8 cellular contexts compared by ENCODE assay signal in the genomic region with DNA sequence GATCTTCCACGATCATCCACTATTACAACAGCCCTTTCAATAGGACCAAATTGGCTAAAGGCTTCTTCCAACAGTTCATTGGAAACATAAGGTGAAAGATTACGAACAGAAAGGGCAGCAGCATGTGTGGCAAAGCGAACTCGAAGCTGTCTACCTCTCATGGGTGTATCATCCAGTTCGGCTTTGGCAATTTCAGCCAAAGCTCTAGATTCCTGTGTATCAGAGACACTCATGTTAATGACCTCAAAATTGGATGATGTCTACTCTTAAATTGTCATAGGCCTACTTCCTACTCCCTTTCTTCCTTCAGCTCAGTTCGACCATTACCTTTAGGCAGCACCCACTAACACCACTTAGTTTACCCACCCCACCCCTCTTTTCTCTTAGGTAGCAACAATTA. TPM values are rescaled to one million over a fixed set of nuclear protein-coding genes. Genes with fewer than 3 reads are reported as not detected.
DNase-seq lines count a peak whose midpoint lies in the region; ATAC-seq, FAIRE-seq and TF ChIP-seq lines count a peak whose summit lies in the region.

No MANE protein-coding gene starts in this region.

- CTCF ChIA-PET in activated CD8-positive, alpha-beta memory T cell treated with anti-CD3 and anti-CD28 coated beads, Interleukin-2, amount 10 ng/mL, durations not matched to agents 7 days and 5 days (lab: Charles Lee): interaction anchor here (0.7 to 0.8 kb wide), 2 partner anchors 112 to 1123 kb away, joined by 3 to 4 read pairs; partner anchors contain the start of gene ZMYM1

- no peaks in the 10 kb centered on the region for H3K27me3 Mint-ChIP-seq in activated CD8-positive, alpha-beta memory T cell treated with anti-CD3 and anti-CD28 coated beads, Interleukin-2, amount 10 ng/mL, durations not matched to agents 7 days and 5 days
- no peaks in the 10 kb centered on the region for H3K27me3 Mint-ChIP-seq in activated naive CD8-positive, alpha-beta T cell treated with anti-CD3 and anti-CD28 coated beads, Interleukin-2, amount 10 ng/mL, durations not matched to agents 7 days and 5 days

- WGBS in thymus: 17% methylated on average over 6 of the region's 6 CpGs

- peak overlapping the region; percentile 86 for H3K27ac Mint-ChIP-seq in activated CD8-positive, alpha-beta memory T cell treated with anti-CD3 and anti-CD28 coated beads, Interleukin-2, amount 10 ng/mL, durations not matched to agents 7 days and 5 days
- H3K27ac Mint-ChIP-seq in activated naive CD8-positive, alpha-beta T cell treated with anti-CD3 and anti-CD28 coated beads, Interleukin-2, amount 10 ng/mL, durations not matched to agents 7 days and 5 days: peak overlapping the region; percentile 92

- peaks cover 42 to 59% of the 10 kb centered on the region in 2 donors for H3K36me3 ChIP-seq in kidney (ENCODE audit: control insufficient read depth in 1 of 2, insufficient read depth in 2 of 2, low read length in 2 of 2)
- H3K36me3 ChIP-seq in thymus (ENCODE audit: control insufficient read depth, insufficient read depth): peaks cover 46% of the 10 kb centered on the region

- no peak for FAIRE-seq in kidney (lab: Jason Lieb, UNC)

- POLR2A ChIA-PET in activated naive CD8-positive, alpha-beta T cell treated with anti-CD3 and anti-CD28 coated beads, Interleukin-2, amount 10 ng/mL, durations not matched to agents 7 days and 5 days (lab: Charles Lee): interaction anchor here (1.1 kb wide), 1 partner anchor 579 kb away, joined by 3 read pairs; the partner anchor contains the start of gene CLSPN

- H3K9me3 Mint-ChIP-seq in activated CD8-positive, alpha-beta memory T cell treated with anti-CD3 and anti-CD28 coated beads, Interleukin-2, amount 10 ng/mL, durations not matched to agents 7 days and 5 days (ENCODE audit: low read depth): no peaks in the 10 kb centered on the region
- no peaks in the 10 kb centered on the region for H3K9me3 Mint-ChIP-seq in activated naive CD8-positive, alpha-beta T cell treated with anti-CD3 and anti-CD28 coated beads, Interleukin-2, amount 10 ng/mL, durations not matched to agents 7 days and 5 days

- peaks cover 64% of the 10 kb centered on the region for H3K4me1 Mint-ChIP-seq in activated CD8-positive, alpha-beta memory T cell treated with anti-CD3 and anti-CD28 coated beads, Interleukin-2, amount 10 ng/mL, durations not matched to agents 7 days and 5 days
- H3K4me1 Mint-ChIP-seq in activated naive CD8-positive, alpha-beta T cell treated with anti-CD3 and anti-CD28 coated beads, Interleukin-2, amount 10 ng/mL, durations not matched to agents 7 days and 5 days: peaks cover 50% of the 10 kb centered on the region

- intact Hi-C loops in kidney (cut with DNase I): no loop called here

- H3K4me1 ChIP-seq in kidney (ENCODE audit: control insufficient read depth in 1 of 2, insufficient read depth in 1 of 2, low read depth in 1 of 2, low read length in 2 of 2) (peaks cover 17 to 32% of the 10 kb centered on the region in 2 donors), thymus (ENCODE audit: control insufficient read depth, insufficient read depth, low read length) (peaks cover 13% of the 10 kb centered on the region)

- H3K27me3 ChIP-seq in thymus (ENCODE audit: control insufficient read depth, insufficient read depth): no peaks in the 10 kb centered on the region

- ATAC-seq in activated CD8-positive, alpha-beta memory T cell treated with anti-CD3 and anti-CD28 coated beads, Interleukin-2, amount 10 ng/mL, durations not matched to agents 7 days and 5 days: no peak
- ATAC-seq in activated naive CD8-positive, alpha-beta T cell treated with anti-CD3 and anti-CD28 coated beads, Interleukin-2, amount 10 ng/mL, durations not matched to agents 7 days and 5 days (ENCODE audit: low read depth): no peak

- TF ChIP-seq CTCF in kidney (IDR thresholded peaks at IDR 0.05; ENCODE audit: borderline replicate concordance, extremely low read depth, insufficient read depth): no peak

- peak overlapping the region; percentile 91 for H3K4me3 Mint-ChIP-seq in activated CD8-positive, alpha-beta memory T cell treated with anti-CD3 and anti-CD28 coated beads, Interleukin-2, amount 10 ng/mL, durations not matched to agents 7 days and 5 days
- H3K4me3 Mint-ChIP-seq in activated naive CD8-positive, alpha-beta T cell treated with anti-CD3 and anti-CD28 coated beads, Interleukin-2, amount 10 ng/mL, durations not matched to agents 7 days and 5 days: peak overlapping the region; percentile 99

- H3K4me3 ChIP-seq in kidney (ENCODE audit: low read length in 2 of 2) (peak overlapping the region; percentile 93 to 97), thymus (ENCODE audit: low read length) (peak overlapping the region; percentile 100)

- H3K27ac ChIP-seq in kidney (ENCODE audit: low read depth in 2 of 2, low read length in 2 of 2) (no peak overlapping the region), thymus (ENCODE audit: low read depth) (no peak overlapping the region)

- DNase-seq in activated CD8-positive, alpha-beta memory T cell treated with anti-CD3 and anti-CD28 coated beads, Interleukin-2, amount 10 ng/mL, durations not matched to agents 7 days and 5 days: no peak
- DNase-seq in activated CD8-positive, alpha-beta memory T cell treated with anti-CD3 and anti-CD28 coated beads, Interleukin-2, amount 50 U/mL, for 4 hours: no peak
- DNase-seq in activated naive CD8-positive, alpha-beta T cell treated with anti-CD3 and anti-CD28 coated beads, Interleukin-2, amount 10 ng/mL, durations not matched to agents 7 days and 5 days: no peak
- no peak for DNase-seq in kidney
- DNase-seq in NCI-H1694 treated with DMSO at 0.1 percent for 48 hours (lab: John Stamatoyannopoulos, UW): no peak
- DNase-seq in stimulated activated CD4-positive, alpha-beta T cell treated with anti-CD3 and anti-CD28 coated beads, Interleukin-1b, Interleukin-23, amount 100 ng/mL, for 48 hours: no peak
- DNase-seq in kidney tubule cell (ENCODE audit: low spot score): no peak

- peak overlapping the region; percentile 90 to 91 for H3K9ac ChIP-seq in kidney (ENCODE audit: low read length in 2 of 2)

- peaks cover 62% of the 10 kb centered on the region for H3K36me3 Mint-ChIP-seq in activated CD8-positive, alpha-beta memory T cell treated with anti-CD3 and anti-CD28 coated beads, Interleukin-2, amount 10 ng/mL, durations not matched to agents 7 days and 5 days
- peaks cover 52% of the 10 kb centered on the region for H3K36me3 Mint-ChIP-seq in activated naive CD8-positive, alpha-beta T cell treated with anti-CD3 and anti-CD28 coated beads, Interleukin-2, amount 10 ng/mL, durations not matched to agents 7 days and 5 days

- H3K9me3 ChIP-seq in kidney (ENCODE audit: control insufficient read depth in 1 of 2, low read length in 2 of 2) (no peaks in the 10 kb centered on the region), thymus (ENCODE audit: control insufficient read depth) (no peaks in the 10 kb centered on the region)

RNA-seq across cellular contexts. Expression of gene SFPQ, which starts 2.2 kb away (rescaled TPM):
- 100 to 1,000 TPM; 344 to 402 TPM for total RNA-seq in activated CD8-positive, alpha-beta memory T cell treated with anti-CD3 and anti-CD28 coated beads, Interleukin-2, amount 10 ng/mL, durations not matched to agents 7 days and 5 days
- 100 to 1,000 TPM; 338 to 348 TPM for total RNA-seq in activated naive CD8-positive, alpha-beta T cell treated with anti-CD3 and anti-CD28 coated beads, Interleukin-2, amount 10 ng/mL, durations not matched to agents 7 days and 5 days
- total RNA-seq in kidney: 248 TPM
- 140 TPM for polyA plus RNA-seq in kidney (ENCODE audit: insufficient read depth, low read depth, low replicate concordance)
- 327 TPM for polyA plus RNA-seq in thymus
